Comparison of ENCODE assay signal across 2 cellular contexts in genomic region chr20:18412202-18412901, GRCh38.
TF ChIP-seq lines count a peak whose summit lies in the region.

No MANE protein-coding gene starts in this region.

TF ChIP-seq in HepG2, 621 proteins besides CTCF, POLR2A, EP300 and RAD21:
- TF ChIP-seq KDM5B (CRISPR knock-in tag; IDR thresholded peaks at IDR 0.05; ENCODE audit: borderline replicate concordance) (no peak), ZNF121 (CRISPR knock-in tag; IDR thresholded peaks at IDR 0.05) (no peak), ZNF326 (CRISPR knock-in tag; IDR thresholded peaks at IDR 0.05; ENCODE audit: borderline replicate concordance) (no peak), MYPOP (CRISPR knock-in tag; IDR thresholded peaks at IDR 0.05) (no peak), CHD4 (IDR thresholded peaks at IDR 0.05; ENCODE audit: borderline replicate concordance, low read length) (no peak), CBX1 (IDR thresholded peaks at IDR 0.05; ENCODE audit: low read depth) (no peak), TEAD2 (CRISPR knock-in tag; IDR thresholded peaks at IDR 0.05) (no peak), ZNF543 (CRISPR knock-in tag; IDR thresholded peaks at IDR 0.05) (no peak), CHD2 (IDR thresholded peaks at IDR 0.05; ENCODE audit: low read depth, low read length) (no peak), CHCHD3 (CRISPR knock-in tag; IDR thresholded peaks at IDR 0.05) (no peak)
TF ChIP-seq in HepG2: peak in this region for 0.

TF ChIP-seq in WTC11, 78 proteins besides CTCF, POLR2A, EP300 and RAD21:
- TF ChIP-seq CREM (CRISPR knock-in tag; IDR thresholded peaks at IDR 0.05) (no peak), USF2 (CRISPR knock-in tag; IDR thresholded peaks at IDR 0.05) (0 out of 2 replicates have a peak, but pooled peaks have one; percentile 13)
